ENCODE assay signal across 20 cellular contexts in genomic region chr5:57004800-57005199, GRCh38. TPM values are rescaled to one million over a fixed set of nuclear protein-coding genes. Genes with fewer than 3 reads are reported as not detected.
DNase-seq lines count a peak whose midpoint lies in the region; ATAC-seq and TF ChIP-seq lines count a peak whose summit lies in the region.
"Had no signal": no experiment of that assay in that cellular context is flagged by ENCODE, and none has a peak within 500 bp of the region (broad histone marks: within the 10 kb centered on the region; RNA-seq: fewer than 3 reads in every experiment).

No MANE protein-coding gene starts in this region.

- H3K36me3 ChIP-seq in breast epithelium, result no peaks in the 10 kb centered on the region
- H3K36me3 ChIP-seq in MG63, result no peaks in the 10 kb centered on the region
- H3K36me3 ChIP-seq: heart left ventricle, lower lobe of right lung, neutrophil had no signal

- H3K27me3 ChIP-seq in breast epithelium, result no peaks in the 10 kb centered on the region
- peaks cover 14% of the 10 kb centered on the region for H3K27me3 ChIP-seq in MG63
- H3K27me3 ChIP-seq: neutrophil had no signal

- H3K4me3 Mint-ChIP-seq in MCF 10A (ENCODE audit: unreplicated experiment), result no peak overlapping the region
- H3K4me3 Mint-ChIP-seq: activated CD4-positive, alpha-beta T cell treated with anti-CD3 and anti-CD28 coated beads for 36 hours; activated T-cell treated with anti-CD3 and anti-CD28 coated beads, Interleukin-2, amount 50 U/mL, for 72 hours; effector memory CD8-positive, alpha-beta T cell had no signal

- H3K4me1 Mint-ChIP-seq in MCF 10A (ENCODE audit: insufficient read depth, unreplicated experiment), result peaks cover 12% of the 10 kb centered on the region
- H3K4me1 Mint-ChIP-seq: activated CD4-positive, alpha-beta T cell treated with anti-CD3 and anti-CD28 coated beads for 36 hours had no signal

- no peak overlapping the region for H3K4me3 ChIP-seq in breast epithelium
- H3K4me3 ChIP-seq in MG63, result no peak overlapping the region
- H3K4me3 ChIP-seq: heart left ventricle, lower lobe of right lung had no signal

- H3K27ac ChIP-seq in breast epithelium, result no peak overlapping the region
- H3K27ac ChIP-seq in RWPE1, result no peak overlapping the region
- H3K27ac ChIP-seq: heart left ventricle, lower lobe of right lung, neutrophil had no signal

- ATAC-seq in HG03432 (IDR thresholded peaks at IDR 0.05; ENCODE audit: unreplicated experiment) (no peak), HG03460 (IDR thresholded peaks at IDR 0.05; ENCODE audit: unreplicated experiment) (no peak)
- ATAC-seq: activated CD4-positive, alpha-beta T cell treated with anti-CD3 and anti-CD28 coated beads for 36 hours; activated T-cell treated with anti-CD3 and anti-CD28 coated beads, Interleukin-2, amount 50 U/mL, for 72 hours; effector memory CD8-positive, alpha-beta T cell; heart left ventricle; lower lobe of right lung had no signal

- H3K27ac Mint-ChIP-seq in MCF 10A (ENCODE audit: low read depth, unreplicated experiment), result peak overlapping the region; percentile 23
- H3K27ac Mint-ChIP-seq: activated CD4-positive, alpha-beta T cell treated with anti-CD3 and anti-CD28 coated beads for 36 hours; activated T-cell treated with anti-CD3 and anti-CD28 coated beads, Interleukin-2, amount 50 U/mL, for 72 hours; effector memory CD8-positive, alpha-beta T cell had no signal

- TF ChIP-seq CTCF in MCF 10A (IDR thresholded peaks at IDR 0.05; ENCODE audit: unreplicated experiment) (no peak), breast epithelium (IDR thresholded peaks at IDR 0.05) (no peak), RWPE1 (conservative IDR thresholded peaks at IDR 0.05; ENCODE audit: low read depth) (no peak)

- no peaks in the 10 kb centered on the region for H3K9me3 Mint-ChIP-seq in MCF 10A (ENCODE audit: unreplicated experiment)
- H3K9me3 Mint-ChIP-seq: activated T-cell treated with anti-CD3 and anti-CD28 coated beads, Interleukin-2, amount 50 U/mL, for 72 hours; effector memory CD8-positive, alpha-beta T cell had no signal

- intact Hi-C loops in MCF 10A (cut with micrococcal nuclease), result no loop called here
- intact Hi-C loops in breast epithelium (cut with DNase I; ENCODE audit: low total_unique reads), result no loop called here

- DNase-seq in MCF 10A (ENCODE audit: unreplicated experiment) (peak; percentile 89), breast epithelium (ENCODE audit: low spot score in 2 of 2) (no peak), RWPE1 (ENCODE audit: low spot score) (peak; percentile 97), iPS-NIHi11 (ENCODE audit: low spot score) (peak; percentile 20), D341Med (ENCODE audit: low spot score) (no peak), MG63 (no peak)
- DNase-seq: activated CD4-positive, alpha-beta T cell treated with anti-CD3 and anti-CD28 coated beads for 36 hours; activated naive CD4-positive, alpha-beta T cell treated with anti-CD3 and anti-CD28 coated beads, Interleukin-2, amount 50 U/mL, for 16 hours; activated T-cell treated with anti-CD3 and anti-CD28 coated beads, Interleukin-2, amount 50 U/mL, for 72 hours; C1 segment of cervical spinal cord; DMS153; effector memory CD8-positive, alpha-beta T cell; H7; heart left ventricle; lower lobe of right lung; NCI-H1417 treated with DMSO at 0.1 percent for 48 hours; NCI-H524 treated with DMSO at 0.1 percent for 48 hours had no signal

- BruUV-seq in MCF 10A (replicated peaks; lab: Mats Ljungman, UMichigan), result no TSS peak

- H3K4me1 ChIP-seq in breast epithelium, result no peaks in the 10 kb centered on the region
- H3K4me1 ChIP-seq: heart left ventricle, lower lobe of right lung had no signal

- CTCF ChIA-PET in MCF 10A (lab: Yijun Ruan, JAX), result interaction anchor here (0.6 to 1.4 kb wide), 2 partner anchors 15 to 497 kb away, joined by 3 to 4 read pairs; no protein-coding TSS in a partner anchor
- CTCF ChIA-PET in RWPE1 (lab: Yijun Ruan, JAX), result no interaction called here

- POLR2A ChIA-PET in MCF 10A (lab: Yijun Ruan, JAX), result interaction anchor here (0.6 to 1.6 kb wide), 6 partner anchors 19 to 88 kb away, joined by 3 to 6 read pairs (median 3); no protein-coding TSS in a partner anchor
- POLR2A ChIA-PET in RWPE1 (lab: Yijun Ruan, JAX; ENCODE audit: low non-redundant PET), result no interaction called here

- H3K9me3 ChIP-seq in breast epithelium (no peaks in the 10 kb centered on the region), MG63 (peaks cover 2% of the 10 kb centered on the region; the same call in 1 of the 2 replicates)
- H3K9me3 ChIP-seq: heart left ventricle, lower lobe of right lung, neutrophil had no signal

- TF ChIP-seq POLR2A in breast epithelium (IDR thresholded peaks at IDR 0.05), result no peak

- no peaks in the 10 kb centered on the region for H3K36me3 Mint-ChIP-seq in MCF 10A (ENCODE audit: insufficient read depth, unreplicated experiment)

- peaks cover 16% of the 10 kb centered on the region for H3K27me3 Mint-ChIP-seq in MCF 10A (ENCODE audit: insufficient read depth, unreplicated experiment)

RNA-seq across cellular contexts. Expression of gene MIER3, which starts 52.9 kb away (rescaled TPM):
- total RNA-seq in MCF 10A (2022), result 17.8 and 25.0 TPM in 2 replicates
- total RNA-seq in breast epithelium, result 10 to 100 TPM; 18.1 to 43.2 (median 33.1) TPM
- total RNA-seq in MG63 (2014; rRNA removed; shearing (Covaris generic); ENCODE audit: low replicate concordance), result 7.7 and 82.5 TPM in 2 replicates

Comparison
In these comparisons a context has a peak if more than half of its experiments do, and no peak if none do; other contexts are left out.
1. DNase-seq: peak in MCF 10A (single experiment), RWPE1 (single experiment) and iPS-NIHi11 (single experiment); none in breast epithelium (0 of 2), D341Med (single experiment) and MG63 (single experiment).